In the genomic region with DNA sequence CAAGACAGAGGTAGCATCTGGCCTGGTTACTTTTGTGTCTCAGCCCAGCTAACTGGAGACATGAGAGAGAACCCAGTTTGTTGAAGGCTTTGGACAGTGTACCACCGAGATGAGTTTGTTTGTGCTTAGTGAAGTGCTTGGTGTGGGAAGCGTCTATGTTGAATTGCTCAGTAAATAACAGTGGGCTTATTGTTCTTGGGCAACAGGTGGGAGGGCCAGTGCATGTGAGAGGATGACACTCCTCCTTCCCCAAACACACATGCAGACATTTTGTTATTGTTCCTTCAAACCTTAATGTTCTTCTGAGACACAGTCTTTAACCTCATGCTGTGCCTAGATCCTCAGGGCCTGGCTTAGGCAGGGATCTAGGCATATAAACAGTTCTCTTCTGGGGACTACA, we compare ENCODE assay signal across 10 cellular contexts. TPM values are rescaled to one million over a fixed set of nuclear protein-coding genes. Genes with fewer than 3 reads are reported as not detected.
DNase-seq lines count a peak whose midpoint lies in the region.
"Had no signal": no experiment of that assay in that cellular context is flagged by ENCODE, and none has a peak within 500 bp of the region (broad histone marks: within the 10 kb centered on the region; RNA-seq: fewer than 3 reads in every experiment).

No MANE protein-coding gene starts in this region.

- no peak overlapping the region for H3K4me3 ChIP-seq in neuronal stem cell (ENCODE audit: low read length in 2 of 2)

- no peak overlapping the region for H3K9ac ChIP-seq in neuronal stem cell (ENCODE audit: low read depth, low read length, poor library complexity)

- H3K27ac ChIP-seq in substantia nigra (ENCODE audit: low read depth, low read length, poor library complexity, severe bottlenecking), result peak overlapping the region; percentile 69
- H3K27ac ChIP-seq in neuronal stem cell (replicated peaks; ENCODE audit: low read length), result no peak overlapping the region

- H2AFZ ChIP-seq in neuronal stem cell (ENCODE audit: low read length), result no peak overlapping the region

- no peak overlapping the region for H2BK12ac ChIP-seq in neuronal stem cell (ENCODE audit: low read length)

- H2BK5ac ChIP-seq in neuronal stem cell (ENCODE audit: low read length), result no peak overlapping the region

- no peaks in the 10 kb centered on the region for H3K9me3 ChIP-seq in neuronal stem cell (replicated peaks in 1 of 2; ENCODE audit: control insufficient read depth in 2 of 2, insufficient read depth in 1 of 2, low read depth in 1 of 2, low read length in 2 of 2)

- H2BK120ac ChIP-seq in neuronal stem cell (ENCODE audit: low read depth, low read length), result no peak overlapping the region

- H3K36me3 Mint-ChIP-seq in T-helper 2 cell treated with Interferon-gamma antibody and Interleukin-4, amounts not matched to agents 5 μg/mL and 100 μg/mL, for 36 hours (ENCODE audit: low read depth), result peaks cover 49% of the 10 kb centered on the region
- peaks cover 20% of the 10 kb centered on the region for H3K36me3 Mint-ChIP-seq in activated CD4-positive, alpha-beta memory T cell treated with anti-CD3 and anti-CD28 coated beads for 36 hours
- peaks cover 7 to 34% (median 18%) of the 10 kb centered on the region in 3 donors for H3K36me3 Mint-ChIP-seq in immature natural killer cell

- POLR2A ChIA-PET in activated CD4-positive, alpha-beta memory T cell treated with anti-CD3 and anti-CD28 coated beads for 36 hours (lab: Charles Lee), result interaction anchor here (0.8 to 2.6 kb wide), 7 partner anchors 9 to 38 kb away, joined by 3 to 14 read pairs (median 7); no protein-coding TSS in a partner anchor

- H2BK15ac ChIP-seq in neuronal stem cell (ENCODE audit: low read length), result no peak overlapping the region

- no peak overlapping the region for H3K4ac ChIP-seq in neuronal stem cell (ENCODE audit: low read length)

- no peak overlapping the region for H3K14ac ChIP-seq in neuronal stem cell (ENCODE audit: low read length)

- no peak overlapping the region for H3K18ac ChIP-seq in neuronal stem cell (ENCODE audit: low read length)

- H4K91ac ChIP-seq in neuronal stem cell (ENCODE audit: low read depth, low read length, poor library complexity), result no peak overlapping the region

- H3K4me1 Mint-ChIP-seq in T-helper 2 cell treated with Interferon-gamma antibody and Interleukin-4, amounts not matched to agents 5 μg/mL and 100 μg/mL, for 36 hours (ENCODE audit: low read depth), result peaks cover 57% of the 10 kb centered on the region
- peaks cover 70% of the 10 kb centered on the region for H3K4me1 Mint-ChIP-seq in activated CD4-positive, alpha-beta memory T cell treated with anti-CD3 and anti-CD28 coated beads for 36 hours (ENCODE audit: low read depth)
- H3K4me1 Mint-ChIP-seq in immature natural killer cell, result peaks cover 79 to 84% of the 10 kb centered on the region in 2 donors

- intact Hi-C loops in activated CD4-positive, alpha-beta memory T cell treated with anti-CD3 and anti-CD28 coated beads for 36 hours (cut with micrococcal nuclease), result no loop called here

- H3K36me3 ChIP-seq in neuronal stem cell (replicated peaks in 1 of 2; ENCODE audit: control insufficient read depth in 2 of 2, insufficient read depth in 2 of 2, low read length in 2 of 2), result no peaks in the 10 kb centered on the region

- H3K27me3 Mint-ChIP-seq in T-helper 2 cell treated with Interferon-gamma antibody and Interleukin-4, amounts not matched to agents 5 μg/mL and 100 μg/mL, for 36 hours (ENCODE audit: low read depth), result no peaks in the 10 kb centered on the region
- H3K27me3 Mint-ChIP-seq in activated CD4-positive, alpha-beta memory T cell treated with anti-CD3 and anti-CD28 coated beads for 36 hours, result no peaks in the 10 kb centered on the region
- H3K27me3 Mint-ChIP-seq in immature natural killer cell (ENCODE audit: low read depth in 3 of 3), result peaks cover 0 to 4% (median 2%) of the 10 kb centered on the region in 3 donors

- no peaks in the 10 kb centered on the region for H3K9me3 Mint-ChIP-seq in T-helper 2 cell treated with Interferon-gamma antibody and Interleukin-4, amounts not matched to agents 5 μg/mL and 100 μg/mL, for 36 hours
- H3K9me3 Mint-ChIP-seq in activated CD4-positive, alpha-beta memory T cell treated with anti-CD3 and anti-CD28 coated beads for 36 hours, result no peaks in the 10 kb centered on the region
- no peaks in the 10 kb centered on the region for H3K9me3 Mint-ChIP-seq in immature natural killer cell

- DNase-seq in T-helper 2 cell treated with Interferon-gamma antibody and Interleukin-4, amounts not matched to agents 5 μg/mL and 100 μg/mL, for 36 hours (ENCODE audit: low spot score), result no peak
- no peak for DNase-seq in T-helper 2 cell
- DNase-seq in activated CD4-positive, alpha-beta memory T cell treated with anti-CD3 and anti-CD28 coated beads for 36 hours, result no peak
- DNase-seq in immature natural killer cell, result no peak
- no peak for DNase-seq in substantia nigra (lab: John Stamatoyannopoulos, UW)
- DNase-seq in neuronal stem cell (ENCODE audit: low spot score), result no peak
- no peak for DNase-seq in stimulated activated CD4-positive, alpha-beta T cell treated with anti-CD3 and anti-CD28 coated beads, Interleukin-4, amount 100 ng/mL, for 4 hours
- DNase-seq in NCI-H774 (lab: John Stamatoyannopoulos, UW), result no peak
- DNase-seq: activated CD4-positive, alpha-beta T cell treated with anti-CD3 and anti-CD28 coated beads for 4 hours; NCI-H82 had no signal

- peak overlapping the region; percentile 46 for H3K27ac Mint-ChIP-seq in T-helper 2 cell treated with Interferon-gamma antibody and Interleukin-4, amounts not matched to agents 5 μg/mL and 100 μg/mL, for 36 hours
- peak overlapping the region; percentile 96 for H3K27ac Mint-ChIP-seq in activated CD4-positive, alpha-beta memory T cell treated with anti-CD3 and anti-CD28 coated beads for 36 hours
- peak overlapping the region; percentile 91 to 95 (median 92) for H3K27ac Mint-ChIP-seq in immature natural killer cell

- H3K27me3 ChIP-seq in neuronal stem cell (ENCODE audit: control insufficient read depth in 3 of 3, insufficient read depth in 3 of 3, low read depth in 1 of 3, low read length in 3 of 3), result no peaks in the 10 kb centered on the region

- no peak overlapping the region for H2AK5ac ChIP-seq in neuronal stem cell (ENCODE audit: low read depth, low read length)

- WGBS in neuronal stem cell (ENCODE audit: extremely low coverage in 2 of 2, insufficient read length in 2 of 2, insufficient replicate concordance in 1 of 2), 2 donors, result no CpG with 5 or more reads among the region's 2 CpGs

- H4K8ac ChIP-seq in neuronal stem cell (ENCODE audit: low read depth, low read length), result no peak overlapping the region

- CTCF ChIA-PET in activated CD4-positive, alpha-beta memory T cell treated with anti-CD3 and anti-CD28 coated beads for 36 hours (lab: Charles Lee), result interaction anchor here (1.4 to 2.1 kb wide), 3 partner anchors 16 to 35 kb away, joined by 3 to 9 read pairs (median 4); no protein-coding TSS in a partner anchor

- no peak overlapping the region for H3K23ac ChIP-seq in neuronal stem cell (ENCODE audit: low read depth, low read length, poor library complexity)

- no peak overlapping the region for H3K4me2 ChIP-seq in neuronal stem cell (ENCODE audit: insufficient read depth, low read length, poor library complexity, severe bottlenecking)

- H3K79me1 ChIP-seq in neuronal stem cell (ENCODE audit: low read depth, low read length), result peaks cover 4% of the 10 kb centered on the region

- H3K4me1 ChIP-seq in neuronal stem cell (ENCODE audit: control insufficient read depth in 2 of 2, insufficient read depth in 1 of 2, low read depth in 1 of 2, low read length in 2 of 2), result peaks cover 0 to 8% of the 10 kb centered on the region in 2 donors

- H3K4me3 Mint-ChIP-seq in T-helper 2 cell treated with Interferon-gamma antibody and Interleukin-4, amounts not matched to agents 5 μg/mL and 100 μg/mL, for 36 hours, result no peak overlapping the region
- peak overlapping the region; percentile 43 for H3K4me3 Mint-ChIP-seq in activated CD4-positive, alpha-beta memory T cell treated with anti-CD3 and anti-CD28 coated beads for 36 hours
- H3K4me3 Mint-ChIP-seq in immature natural killer cell, result peak overlapping the region; percentile 45 to 86 (median 62)

RNA-seq across cellular contexts. Expression of a gene that starts 39.7 kb away (rescaled TPM):
- 100 to 1,000 TPM; 494 to 502 TPM for total RNA-seq in activated CD4-positive, alpha-beta memory T cell treated with anti-CD3 and anti-CD28 coated beads for 36 hours
- polyA plus RNA-seq in immature natural killer cell, result 1,000 to 10,000 TPM; 1,039 to 1,577 (median 1,568) TPM
- 96.0 TPM for polyA plus RNA-seq in neuronal stem cell (2013, experiment 1 of 2)
- 95.2 TPM for polyA plus RNA-seq in neuronal stem cell (2013, experiment 2 of 2)

Comparison
In these comparisons a context has a peak if more than half of its experiments do, and no peak if none do; other contexts are left out.
1. H3K27ac Mint-ChIP-seq: peak in every context shown above with its lines; median percentile 96 in activated CD4-positive, alpha-beta memory T cell treated with anti-CD3 and anti-CD28 coated beads for 36 hours; 92 in immature natural killer cell; 46 in T-helper 2 cell treated with Interferon-gamma antibody and Interleukin-4, amounts not matched to agents 5 μg/mL and 100 μg/mL, for 36 hours.